Comparison of ENCODE assay signal across 19 cellular contexts in genomic region chr10:93300981-93301380, GRCh38.
A peak's percentile ranks its signal among the peaks of the same experiment; 100 is the strongest.
DNase-seq lines count a peak whose midpoint lies in the region; ATAC-seq, FAIRE-seq and TF ChIP-seq lines count a peak whose summit lies in the region.
"Had no signal": no experiment of that assay in that cellular context is flagged by ENCODE, and none has a peak within 500 bp of the region (broad histone marks: within the 10 kb centered on the region; RNA-seq: fewer than 3 reads in every experiment).

No MANE protein-coding gene starts in this region.

- H4K20me1 ChIP-seq in endothelial cell of umbilical vein (replicated peaks; ENCODE audit: control insufficient read depth, extremely low read depth, insufficient read depth, low read length) (no peaks in the 10 kb centered on the region), neural cell (ENCODE audit: insufficient read depth) (no peaks in the 10 kb centered on the region)

- dilution Hi-C loops in endothelial cell of umbilical vein (cut with MboI; ENCODE audit: extremely low pct_ligation_motif_present, low sequenced_read_pairs) = no loop called here

- FAIRE-seq in endothelial cell of umbilical vein (lab: Jason Lieb, UNC) = no peak
- FAIRE-seq: GM12891, GM18507, H54 had no signal

- no peaks in the 10 kb centered on the region for H3K4me1 ChIP-seq in endothelial cell of umbilical vein (ENCODE audit: control insufficient read depth, extremely low read depth, insufficient read depth, low read length)

- no peak overlapping the region for H3K4me2 ChIP-seq in endothelial cell of umbilical vein (ENCODE audit: insufficient read depth, low read length)
- H3K4me2 ChIP-seq in neural cell (ENCODE audit: low read length) = no peak overlapping the region

- TF ChIP-seq POLR2A in endothelial cell of umbilical vein (IDR thresholded peaks at IDR 0.05; ENCODE audit: low read depth, low read length) = no peak

- TF ChIP-seq CTCF in endothelial cell of umbilical vein (IDR thresholded peaks at IDR 0.05; ENCODE audit: extremely low read depth in 1 of 2, insufficient read depth in 1 of 2, low read depth in 1 of 2, low read length in 2 of 2) (no peak), neural cell (IDR thresholded peaks at IDR 0.05; ENCODE audit: poor library complexity, severe bottlenecking) (no peak)

- intact Hi-C loops in endothelial cell of umbilical vein (cut with micrococcal nuclease) = no loop called here

- no peak overlapping the region for H3K9ac ChIP-seq in endothelial cell of umbilical vein (replicated peaks; ENCODE audit: extremely low read depth, insufficient read depth, low read length)
- H3K9ac ChIP-seq in neural cell (ENCODE audit: low read length) = no peak overlapping the region

- H3K27ac ChIP-seq in endothelial cell of umbilical vein (ENCODE audit: insufficient read depth, low read depth, low read length) (no peak overlapping the region), neural cell (ENCODE audit: low read length) (no peak overlapping the region)

- no peaks in the 10 kb centered on the region for H3K9me3 ChIP-seq in endothelial cell of umbilical vein (replicated peaks; ENCODE audit: control insufficient read depth, insufficient read depth, low read length)
- no peaks in the 10 kb centered on the region for H3K9me3 ChIP-seq in neural cell (ENCODE audit: low read length)
- H3K9me3 ChIP-seq: HAP-1 had no signal

- POLR2A ChIA-PET in endothelial cell of umbilical vein (lab: Charles Lee) = no interaction called here

- H3K9me1 ChIP-seq in endothelial cell of umbilical vein (replicated peaks; ENCODE audit: control insufficient read depth, extremely low read depth, insufficient read depth, low read length) = no peaks in the 10 kb centered on the region

- ATAC-seq in stimulated activated naive CD8-positive, alpha-beta T cell treated with anti-CD3 and anti-CD28 coated beads, Interleukin-15, Interleukin-2, amounts not matched to agents 100 U/mL and 50 U/mL, for 24 hours = no peak

- H3K27me3 ChIP-seq in endothelial cell of umbilical vein (ENCODE audit: control insufficient read depth in 2 of 2, insufficient read depth in 2 of 2, low read length in 2 of 2) (no peaks in the 10 kb centered on the region), neural cell (ENCODE audit: insufficient read depth, low read depth, low read length) (no peaks in the 10 kb centered on the region)

- no peaks in the 10 kb centered on the region for H3F3A ChIP-seq in neural cell (ENCODE audit: insufficient read depth, low read length, poor library complexity, severe bottlenecking)

- DNase-seq in SIG-M5 treated with dmso at 0.1 percent for 504 hours (lab: John Stamatoyannopoulos, UW; ENCODE audit: unreplicated experiment) (peak; percentile 4), SIG-M5 (lab: John Stamatoyannopoulos, UW) (no peak), endothelial cell of umbilical vein (ENCODE audit: low read depth, low spot score) (no peak), NCI-H2196 (lab: John Stamatoyannopoulos, UW; ENCODE audit: unreplicated experiment) (no peak)
- no peak for DNase-seq in stimulated activated naive CD8-positive, alpha-beta T cell treated with anti-CD3 and anti-CD28 coated beads, Interleukin-15, Interleukin-2, amounts not matched to agents 100 U/mL and 50 U/mL, for 24 hours
- DNase-seq: C1 segment of cervical spinal cord; Calu3; CD4-positive, alpha-beta memory T cell; COR-L47; DMS53; DMS79 treated with DMSO at 0.1 percent for 48 hours; GF-D8; GOT3; HFFc6 had no signal

- H3K4me3 ChIP-seq in endothelial cell of umbilical vein (replicated peaks in 1 of 3; ENCODE audit: insufficient read depth in 1 of 3, low read depth in 1 of 3, low read length in 3 of 3) = no peak overlapping the region
- H3K4me3 ChIP-seq in neural cell (ENCODE audit: low read length) = peak overlapping the region; percentile 22
- H3K4me3 ChIP-seq: HAP-1 had no signal

- BruUV-seq in endothelial cell of umbilical vein (replicated peaks; lab: Mats Ljungman, UMichigan) = TSS peak; percentile 3

- no peak for TF ChIP-seq RAD21 in neural cell (conservative IDR thresholded peaks at IDR 0.05)

- H3K9me2 ChIP-seq in neural cell (ENCODE audit: insufficient read depth, low read length) = no peaks in the 10 kb centered on the region

- H3K36me3 ChIP-seq in endothelial cell of umbilical vein (ENCODE audit: control insufficient read depth in 2 of 2, extremely low read depth in 1 of 2, insufficient read depth in 2 of 2, low read length in 2 of 2) (peaks cover 0 to 3% of the 10 kb centered on the region in 2 experiments), neural cell (ENCODE audit: insufficient read depth, low read length) (no peaks in the 10 kb centered on the region)
- H3K36me3 ChIP-seq: HAP-1 had no signal

- CTCF ChIA-PET in endothelial cell of umbilical vein (lab: Charles Lee) = interaction anchor here (1.1 kb wide), 1 partner anchor 185 kb away, joined by 3 read pairs; no protein-coding TSS in a partner anchor

- H3K79me2 ChIP-seq in endothelial cell of umbilical vein (ENCODE audit: control insufficient read depth, insufficient read depth, low read length) = no peaks in the 10 kb centered on the region
- H3K79me2 ChIP-seq in neural cell (replicated peaks; ENCODE audit: insufficient read depth, low read length) = no peaks in the 10 kb centered on the region

- no peak for TF ChIP-seq EP300 in neural cell (conservative IDR thresholded peaks at IDR 0.05; ENCODE audit: poor library complexity, severe bottlenecking)

- H2AFZ ChIP-seq in endothelial cell of umbilical vein (ENCODE audit: low read depth, low read length) (no peak overlapping the region), neural cell (ENCODE audit: low read depth, low read length) (no peak overlapping the region)

TF ChIP-seq in endothelial cell of umbilical vein, 7 proteins besides CTCF, POLR2A, EP300 and RAD21:
- TF ChIP-seq EZH2 (IDR thresholded peaks at IDR 0.05; ENCODE audit: borderline replicate concordance, low read depth, low read length, severe bottlenecking) = no peak
- no peak for TF ChIP-seq JUN (IDR thresholded peaks at IDR 0.05; ENCODE audit: borderline replicate concordance, insufficient read depth, insufficient read length, low read depth)

TF ChIP-seq in neural cell, 6 proteins besides CTCF, POLR2A, EP300 and RAD21:
- TF ChIP-seq EZH2 (IDR thresholded peaks at IDR 0.05; ENCODE audit: borderline replicate concordance, insufficient read depth, low read length, poor library complexity, severe bottlenecking) = no peak
- peak; percentile 34 for TF ChIP-seq POLR2AphosphoS5 (IDR thresholded peaks at IDR 0.05)
TF ChIP-seq in neural cell: peak in this region for 1.
